15 cellular contexts compared by ENCODE assay signal in genomic region chr5:86565197-86565789, GRCh38. TPM values are rescaled to one million over a fixed set of nuclear protein-coding genes. Genes with fewer than 3 reads are reported as not detected.
DNase-seq lines count a peak whose midpoint lies in the region; ATAC-seq, FAIRE-seq and TF ChIP-seq lines count a peak whose summit lies in the region.
"Had no signal": no experiment of that assay in that cellular context is flagged by ENCODE, and none has a peak within 500 bp of the region (broad histone marks: within the 10 kb centered on the region; RNA-seq: fewer than 3 reads in every experiment).

No MANE protein-coding gene starts in this region.

- H3K4me3 ChIP-seq in A549, result no peak overlapping the region
- H3K4me3 ChIP-seq: neural progenitor cell had no signal

- DNase-seq in A549 (ENCODE audit: low read depth in 1 of 2, low spot score in 1 of 2) (peak in 1 of 2 experiments; percentile 23), KBM-7 (peak; percentile 51), osteocyte (ENCODE audit: extremely low spot score, unreplicated experiment) (no peak), nucleus accumbens (lab: John Stamatoyannopoulos, UW) (no peak)
- no peak for DNase-seq in effector CD8-positive, alpha-beta T cell (lab: John Stamatoyannopoulos, UW)
- DNase-seq: activated CD4-positive, alpha-beta T cell treated with anti-CD3 and anti-CD28 coated beads, Interleukin-2, amount 50 U/mL, for 4 hours; activated naive CD4-positive, alpha-beta T cell treated with anti-CD3 and anti-CD28 coated beads, Interleukin-2, amount 50 U/mL, for 16 hours; cerebellar nuclear complex; NCI-H82; SK-N-SH had no signal

- H3K4me1 Mint-ChIP-seq in osteocyte (ENCODE audit: unreplicated experiment), result no peaks in the 10 kb centered on the region
- H3K4me1 Mint-ChIP-seq: neural progenitor cell had no signal

- TF ChIP-seq POLR2A in A549 (IDR thresholded peaks at IDR 0.05; ENCODE audit: low read length), result no peak

- H3K4me2 ChIP-seq in A549, result peak overlapping the region; percentile 49
- H3K4me2 ChIP-seq: neural progenitor cell, SK-N-SH had no signal

- peaks cover 4% of the 10 kb centered on the region for H3K9me3 Mint-ChIP-seq in osteocyte (ENCODE audit: unreplicated experiment)

- ATAC-seq in A549, result peak in 1 of 2 experiments; percentile 39; a peak in 3 of 6 replicates
- ATAC-seq in GM19395 (IDR thresholded peaks at IDR 0.05; ENCODE audit: unreplicated experiment), result peak; percentile 81
- ATAC-seq in HG02870 (IDR thresholded peaks at IDR 0.05; ENCODE audit: unreplicated experiment), result peak; percentile 47
- no peak for ATAC-seq in HG02885 (IDR thresholded peaks at IDR 0.05; ENCODE audit: poor library complexity, unreplicated experiment)

- H3K27ac Mint-ChIP-seq in osteocyte (ENCODE audit: unreplicated experiment), result no peak overlapping the region
- H3K27ac Mint-ChIP-seq: neural progenitor cell had no signal

- POLR2A ChIA-PET in A549 (lab: Yijun Ruan, JAX), result no interaction called here

- peaks cover 5% of the 10 kb centered on the region for H3K27me3 Mint-ChIP-seq in osteocyte (ENCODE audit: unreplicated experiment)

- H3K27ac ChIP-seq in A549, result peak overlapping the region; percentile 30 to 42; a peak in 2 of 6 replicates
- H3K27ac ChIP-seq: neural progenitor cell had no signal

- WGBS in A549 (ENCODE audit: missing lambda C conversion rate), result 43% methylated on average over 8 of the region's 8 CpGs

- no peaks in the 10 kb centered on the region for H3K9me3 ChIP-seq in A549
- H3K9me3 ChIP-seq: SK-N-SH had no signal

- TF ChIP-seq CTCF in A549 (IDR thresholded peaks at IDR 0.05), result no peak
- no peak for TF ChIP-seq CTCF in osteocyte (IDR thresholded peaks at IDR 0.05)

- FAIRE-seq in A549 (lab: Jason Lieb, UNC), result peak; percentile 23
- FAIRE-seq: keratinocyte had no signal

- H3K4me1 ChIP-seq in A549, result peaks cover 12% of the 10 kb centered on the region; the same call in 1 of the 3 replicates
- H3K4me1 ChIP-seq: neural progenitor cell had no signal

- in situ Hi-C loops in KBM-7 (cut with MboI; ENCODE audit: low pct_unique_long_range_greater_than_20kb, low sequenced_read_pairs), result no loop called here

- TF ChIP-seq RAD21 in A549 (conservative IDR thresholded peaks at IDR 0.05 in 1 of 2, IDR thresholded peaks at IDR 0.05 in 1 of 2), result no peak

- no peak for TF ChIP-seq EP300 in A549 (IDR thresholded peaks at IDR 0.05)

- H3K4me3 Mint-ChIP-seq in osteocyte (ENCODE audit: unreplicated experiment), result no peak overlapping the region
- H3K4me3 Mint-ChIP-seq: neural progenitor cell had no signal

- no peaks in the 10 kb centered on the region for H3K36me3 Mint-ChIP-seq in osteocyte (ENCODE audit: unreplicated experiment)

- CTCF ChIA-PET in A549 (lab: Yijun Ruan, JAX), result interaction anchor here (1.1 kb wide), 1 partner anchor 101 kb away, joined by 3 read pairs; no protein-coding TSS in a partner anchor

TF ChIP-seq in A549, 52 proteins besides CTCF, POLR2A, EP300 and RAD21:
- TF ChIP-seq ZNF302 (CRISPR knock-in tag; IDR thresholded peaks at IDR 0.05) (no peak), HDAC2 (IDR thresholded peaks at IDR 0.05) (no peak), MYC (IDR thresholded peaks at IDR 0.05; ENCODE audit: borderline replicate concordance, low read length) (no peak), GATA3 (IDR thresholded peaks at IDR 0.05; ENCODE audit: borderline replicate concordance) (no peak), RFX5 (IDR thresholded peaks at IDR 0.05) (no peak), ESRRA (IDR thresholded peaks at IDR 0.05; ENCODE audit: borderline replicate concordance, low read length) (no peak)

RNA-seq across cellular contexts. Expression of gene COX7C, which starts 52.4 kb away (rescaled TPM):
- polyA plus RNA-seq in A549 (2011; rRNA removed), result 807 and 842 TPM in 2 replicates
- polyA plus RNA-seq in A549 (2012; cell fraction: cytosol; rRNA removed), result 588 and 752 TPM in 2 replicates
- 165 and 268 TPM in 2 replicates for polyA plus RNA-seq in A549 (2012; cell fraction: nucleus; rRNA removed)
- polyA plus RNA-seq in A549 (2017; fragmentation: RNase III; extraction: RNeasy Plus Mini Kit Qiagen cat#74134 plus additional on column Dnase treatment), result 1,142 to 1,182 TPM (median 1,143 TPM) in 3 replicates
- polyA minus RNA-seq in A549 (2011; rRNA and poly(A)+ RNA removed), result 53.6 and 75.7 TPM in 2 replicates
- total RNA-seq in osteocyte, result 395 and 423 TPM in 2 replicates
